Comparison of ENCODE assay signal across 1 cellular context in the genomic region with DNA sequence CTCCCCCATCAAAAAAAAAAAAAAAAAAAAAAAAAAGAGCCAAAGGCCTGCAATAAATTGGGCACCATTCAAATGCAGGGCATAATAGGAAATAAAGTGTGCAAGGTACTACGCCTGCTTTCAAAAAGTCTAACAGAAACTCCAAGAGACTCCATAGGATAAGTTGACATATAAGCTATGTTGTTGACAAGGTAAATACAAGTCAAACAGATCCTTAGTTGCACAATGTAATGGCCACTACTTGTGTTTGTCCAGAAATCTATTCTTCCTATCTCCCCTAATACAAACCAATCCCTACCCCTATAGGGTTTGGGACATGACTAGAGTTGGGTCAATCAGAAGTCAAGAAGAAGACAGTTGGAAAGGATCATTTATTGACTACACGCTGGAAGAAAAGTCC.
TF ChIP-seq lines count a peak whose summit lies in the region.

No MANE protein-coding gene starts in this region.

TF ChIP-seq in HepG2, 621 proteins besides CTCF, POLR2A, EP300 and RAD21 (continues in another document):
- TF ChIP-seq, protein P1, sequence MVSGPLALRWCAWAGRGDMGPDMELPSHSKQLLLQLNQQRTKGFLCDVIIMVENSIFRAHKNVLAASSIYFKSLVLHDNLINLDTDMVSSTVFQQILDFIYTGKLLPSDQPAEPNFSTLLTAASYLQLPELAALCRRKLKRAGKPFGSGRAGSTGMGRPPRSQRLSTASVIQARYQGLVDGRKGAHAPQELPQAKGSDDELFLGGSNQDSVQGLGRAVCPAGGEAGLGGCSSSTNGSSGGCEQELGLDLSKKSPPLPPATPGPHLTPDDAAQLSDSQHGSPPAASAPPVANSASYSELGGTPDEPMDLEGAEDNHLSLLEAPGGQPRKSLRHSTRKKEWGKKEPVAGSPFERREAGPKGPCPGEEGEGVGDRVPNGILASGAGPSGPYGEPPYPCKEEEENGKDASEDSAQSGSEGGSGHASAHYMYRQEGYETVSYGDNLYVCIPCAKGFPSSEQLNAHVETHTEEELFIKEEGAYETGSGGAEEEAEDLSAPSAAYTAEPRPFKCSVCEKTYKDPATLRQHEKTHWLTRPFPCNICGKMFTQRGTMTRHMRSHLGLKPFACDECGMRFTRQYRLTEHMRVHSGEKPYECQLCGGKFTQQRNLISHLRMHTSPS (CRISPR knock-in tag; IDR thresholded peaks at IDR 0.05; ENCODE audit: low read depth) = no peak
- TF ChIP-seq CEBPG (CRISPR knock-in tag; IDR thresholded peaks at IDR 0.05) (peak; percentile 74), CREB1 (IDR thresholded peaks at IDR 0.05) (no peak), CREB1 (CRISPR knock-in tag; IDR thresholded peaks at IDR 0.05) (no peak), PAX8 (CRISPR knock-in tag; IDR thresholded peaks at IDR 0.05; ENCODE audit: borderline replicate concordance) (no peak), TSC22D2 (CRISPR knock-in tag; IDR thresholded peaks at IDR 0.05; ENCODE audit: borderline replicate concordance) (no peak), JUN (CRISPR knock-in tag; IDR thresholded peaks at IDR 0.05) (no peak), POLR2AphosphoS5 (IDR thresholded peaks at IDR 0.05; ENCODE audit: low read depth, low read length) (no peak), ZNF501 (CRISPR knock-in tag; IDR thresholded peaks at IDR 0.05) (no peak), DPF2 (CRISPR knock-in tag; IDR thresholded peaks at IDR 0.05; ENCODE audit: borderline replicate concordance, low read depth) (no peak), PRPF4 (IDR thresholded peaks at IDR 0.05; ENCODE audit: low read depth, low read length, poor library complexity, severe bottlenecking) (no peak), ETV6 (CRISPR knock-in tag; conservative IDR thresholded peaks at IDR 0.05) (no peak), HCFC1 (IDR thresholded peaks at IDR 0.05; ENCODE audit: low read depth, low read length) (no peak), GATAD2A (CRISPR knock-in tag; IDR thresholded peaks at IDR 0.05) (peak; percentile 65), HHEX (CRISPR knock-in tag; IDR thresholded peaks at IDR 0.05) (no peak), ZBTB20 (CRISPR knock-in tag; IDR thresholded peaks at IDR 0.05; ENCODE audit: borderline replicate concordance, low read depth) (peak; percentile 96), ZNF816 (CRISPR knock-in tag; IDR thresholded peaks at IDR 0.05; ENCODE audit: borderline replicate concordance) (no peak), ZNF382 (CRISPR knock-in tag; IDR thresholded peaks at IDR 0.05; ENCODE audit: borderline replicate concordance) (no peak), GABPB1 (CRISPR knock-in tag; IDR thresholded peaks at IDR 0.05) (no peak), SP140L (CRISPR knock-in tag; IDR thresholded peaks at IDR 0.05; ENCODE audit: borderline replicate concordance) (no peak), NR1H2 (CRISPR knock-in tag; IDR thresholded peaks at IDR 0.05; ENCODE audit: borderline replicate concordance, low read depth) (no peak), RCOR2 (CRISPR knock-in tag; IDR thresholded peaks at IDR 0.05) (no peak), TBL1XR1 (IDR thresholded peaks at IDR 0.05; ENCODE audit: borderline replicate concordance, low read length, partially characterized antibody) (no peak), GTF2F1 (IDR thresholded peaks at IDR 0.05; ENCODE audit: low read length) (no peak)
- TF ChIP-seq, protein P2, sequence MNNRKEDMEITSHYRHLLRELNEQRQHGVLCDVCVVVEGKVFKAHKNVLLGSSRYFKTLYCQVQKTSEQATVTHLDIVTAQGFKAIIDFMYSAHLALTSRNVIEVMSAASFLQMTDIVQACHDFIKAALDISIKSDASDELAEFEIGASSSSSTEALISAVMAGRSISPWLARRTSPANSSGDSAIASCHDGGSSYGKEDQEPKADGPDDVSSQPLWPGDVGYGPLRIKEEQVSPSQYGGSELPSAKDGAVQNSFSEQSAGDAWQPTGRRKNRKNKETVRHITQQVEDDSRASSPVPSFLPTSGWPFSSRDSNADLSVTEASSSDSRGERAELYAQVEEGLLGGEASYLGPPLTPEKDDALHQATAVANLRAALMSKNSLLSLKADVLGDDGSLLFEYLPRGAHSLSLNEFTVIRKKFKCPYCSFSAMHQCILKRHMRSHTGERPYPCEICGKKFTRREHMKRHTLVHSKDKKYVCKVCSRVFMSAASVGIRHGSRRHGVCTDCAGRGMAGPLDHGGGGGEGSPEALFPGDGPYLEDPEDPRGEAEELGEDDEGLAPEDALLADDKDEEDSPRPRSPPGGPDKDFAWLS (CRISPR knock-in tag; IDR thresholded peaks at IDR 0.05; ENCODE audit: borderline replicate concordance) = no peak
- TF ChIP-seq, protein P3, sequence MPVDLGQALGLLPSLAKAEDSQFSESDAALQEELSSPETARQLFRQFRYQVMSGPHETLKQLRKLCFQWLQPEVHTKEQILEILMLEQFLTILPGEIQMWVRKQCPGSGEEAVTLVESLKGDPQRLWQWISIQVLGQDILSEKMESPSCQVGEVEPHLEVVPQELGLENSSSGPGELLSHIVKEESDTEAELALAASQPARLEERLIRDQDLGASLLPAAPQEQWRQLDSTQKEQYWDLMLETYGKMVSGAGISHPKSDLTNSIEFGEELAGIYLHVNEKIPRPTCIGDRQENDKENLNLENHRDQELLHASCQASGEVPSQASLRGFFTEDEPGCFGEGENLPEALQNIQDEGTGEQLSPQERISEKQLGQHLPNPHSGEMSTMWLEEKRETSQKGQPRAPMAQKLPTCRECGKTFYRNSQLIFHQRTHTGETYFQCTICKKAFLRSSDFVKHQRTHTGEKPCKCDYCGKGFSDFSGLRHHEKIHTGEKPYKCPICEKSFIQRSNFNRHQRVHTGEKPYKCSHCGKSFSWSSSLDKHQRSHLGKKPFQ (CRISPR knock-in tag; IDR thresholded peaks at IDR 0.05; ENCODE audit: insufficient replicate concordance) = no peak
- TF ChIP-seq, protein P4, sequence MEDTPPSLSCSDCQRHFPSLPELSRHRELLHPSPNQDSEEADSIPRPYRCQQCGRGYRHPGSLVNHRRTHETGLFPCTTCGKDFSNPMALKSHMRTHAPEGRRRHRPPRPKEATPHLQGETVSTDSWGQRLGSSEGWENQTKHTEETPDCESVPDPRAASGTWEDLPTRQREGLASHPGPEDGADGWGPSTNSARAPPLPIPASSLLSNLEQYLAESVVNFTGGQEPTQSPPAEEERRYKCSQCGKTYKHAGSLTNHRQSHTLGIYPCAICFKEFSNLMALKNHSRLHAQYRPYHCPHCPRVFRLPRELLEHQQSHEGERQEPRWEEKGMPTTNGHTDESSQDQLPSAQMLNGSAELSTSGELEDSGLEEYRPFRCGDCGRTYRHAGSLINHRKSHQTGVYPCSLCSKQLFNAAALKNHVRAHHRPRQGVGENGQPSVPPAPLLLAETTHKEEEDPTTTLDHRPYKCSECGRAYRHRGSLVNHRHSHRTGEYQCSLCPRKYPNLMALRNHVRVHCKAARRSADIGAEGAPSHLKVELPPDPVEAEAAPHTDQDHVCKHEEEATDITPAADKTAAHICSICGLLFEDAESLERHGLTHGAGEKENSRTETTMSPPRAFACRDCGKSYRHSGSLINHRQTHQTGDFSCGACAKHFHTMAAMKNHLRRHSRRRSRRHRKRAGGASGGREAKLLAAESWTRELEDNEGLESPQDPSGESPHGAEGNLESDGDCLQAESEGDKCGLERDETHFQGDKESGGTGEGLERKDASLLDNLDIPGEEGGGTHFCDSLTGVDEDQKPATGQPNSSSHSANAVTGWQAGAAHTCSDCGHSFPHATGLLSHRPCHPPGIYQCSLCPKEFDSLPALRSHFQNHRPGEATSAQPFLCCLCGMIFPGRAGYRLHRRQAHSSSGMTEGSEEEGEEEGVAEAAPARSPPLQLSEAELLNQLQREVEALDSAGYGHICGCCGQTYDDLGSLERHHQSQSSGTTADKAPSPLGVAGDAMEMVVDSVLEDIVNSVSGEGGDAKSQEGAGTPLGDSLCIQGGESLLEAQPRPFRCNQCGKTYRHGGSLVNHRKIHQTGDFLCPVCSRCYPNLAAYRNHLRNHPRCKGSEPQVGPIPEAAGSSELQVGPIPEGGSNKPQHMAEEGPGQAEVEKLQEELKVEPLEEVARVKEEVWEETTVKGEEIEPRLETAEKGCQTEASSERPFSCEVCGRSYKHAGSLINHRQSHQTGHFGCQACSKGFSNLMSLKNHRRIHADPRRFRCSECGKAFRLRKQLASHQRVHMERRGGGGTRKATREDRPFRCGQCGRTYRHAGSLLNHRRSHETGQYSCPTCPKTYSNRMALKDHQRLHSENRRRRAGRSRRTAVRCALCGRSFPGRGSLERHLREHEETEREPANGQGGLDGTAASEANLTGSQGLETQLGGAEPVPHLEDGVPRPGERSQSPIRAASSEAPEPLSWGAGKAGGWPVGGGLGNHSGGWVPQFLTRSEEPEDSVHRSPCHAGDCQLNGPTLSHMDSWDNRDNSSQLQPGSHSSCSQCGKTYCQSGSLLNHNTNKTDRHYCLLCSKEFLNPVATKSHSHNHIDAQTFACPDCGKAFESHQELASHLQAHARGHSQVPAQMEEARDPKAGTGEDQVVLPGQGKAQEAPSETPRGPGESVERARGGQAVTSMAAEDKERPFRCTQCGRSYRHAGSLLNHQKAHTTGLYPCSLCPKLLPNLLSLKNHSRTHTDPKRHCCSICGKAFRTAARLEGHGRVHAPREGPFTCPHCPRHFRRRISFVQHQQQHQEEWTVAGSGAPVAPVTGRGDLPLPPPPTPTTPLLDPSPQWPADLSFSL (CRISPR knock-in tag; IDR thresholded peaks at IDR 0.05) = no peak
- TF ChIP-seq, protein P5, sequence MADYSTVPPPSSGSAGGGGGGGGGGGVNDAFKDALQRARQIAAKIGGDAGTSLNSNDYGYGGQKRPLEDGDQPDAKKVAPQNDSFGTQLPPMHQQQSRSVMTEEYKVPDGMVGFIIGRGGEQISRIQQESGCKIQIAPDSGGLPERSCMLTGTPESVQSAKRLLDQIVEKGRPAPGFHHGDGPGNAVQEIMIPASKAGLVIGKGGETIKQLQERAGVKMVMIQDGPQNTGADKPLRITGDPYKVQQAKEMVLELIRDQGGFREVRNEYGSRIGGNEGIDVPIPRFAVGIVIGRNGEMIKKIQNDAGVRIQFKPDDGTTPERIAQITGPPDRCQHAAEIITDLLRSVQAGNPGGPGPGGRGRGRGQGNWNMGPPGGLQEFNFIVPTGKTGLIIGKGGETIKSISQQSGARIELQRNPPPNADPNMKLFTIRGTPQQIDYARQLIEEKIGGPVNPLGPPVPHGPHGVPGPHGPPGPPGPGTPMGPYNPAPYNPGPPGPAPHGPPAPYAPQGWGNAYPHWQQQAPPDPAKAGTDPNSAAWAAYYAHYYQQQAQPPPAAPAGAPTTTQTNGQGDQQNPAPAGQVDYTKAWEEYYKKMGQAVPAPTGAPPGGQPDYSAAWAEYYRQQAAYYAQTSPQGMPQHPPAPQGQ (CRISPR knock-in tag; IDR thresholded peaks at IDR 0.05; ENCODE audit: borderline replicate concordance) = no peak
- TF ChIP-seq, protein P6, sequence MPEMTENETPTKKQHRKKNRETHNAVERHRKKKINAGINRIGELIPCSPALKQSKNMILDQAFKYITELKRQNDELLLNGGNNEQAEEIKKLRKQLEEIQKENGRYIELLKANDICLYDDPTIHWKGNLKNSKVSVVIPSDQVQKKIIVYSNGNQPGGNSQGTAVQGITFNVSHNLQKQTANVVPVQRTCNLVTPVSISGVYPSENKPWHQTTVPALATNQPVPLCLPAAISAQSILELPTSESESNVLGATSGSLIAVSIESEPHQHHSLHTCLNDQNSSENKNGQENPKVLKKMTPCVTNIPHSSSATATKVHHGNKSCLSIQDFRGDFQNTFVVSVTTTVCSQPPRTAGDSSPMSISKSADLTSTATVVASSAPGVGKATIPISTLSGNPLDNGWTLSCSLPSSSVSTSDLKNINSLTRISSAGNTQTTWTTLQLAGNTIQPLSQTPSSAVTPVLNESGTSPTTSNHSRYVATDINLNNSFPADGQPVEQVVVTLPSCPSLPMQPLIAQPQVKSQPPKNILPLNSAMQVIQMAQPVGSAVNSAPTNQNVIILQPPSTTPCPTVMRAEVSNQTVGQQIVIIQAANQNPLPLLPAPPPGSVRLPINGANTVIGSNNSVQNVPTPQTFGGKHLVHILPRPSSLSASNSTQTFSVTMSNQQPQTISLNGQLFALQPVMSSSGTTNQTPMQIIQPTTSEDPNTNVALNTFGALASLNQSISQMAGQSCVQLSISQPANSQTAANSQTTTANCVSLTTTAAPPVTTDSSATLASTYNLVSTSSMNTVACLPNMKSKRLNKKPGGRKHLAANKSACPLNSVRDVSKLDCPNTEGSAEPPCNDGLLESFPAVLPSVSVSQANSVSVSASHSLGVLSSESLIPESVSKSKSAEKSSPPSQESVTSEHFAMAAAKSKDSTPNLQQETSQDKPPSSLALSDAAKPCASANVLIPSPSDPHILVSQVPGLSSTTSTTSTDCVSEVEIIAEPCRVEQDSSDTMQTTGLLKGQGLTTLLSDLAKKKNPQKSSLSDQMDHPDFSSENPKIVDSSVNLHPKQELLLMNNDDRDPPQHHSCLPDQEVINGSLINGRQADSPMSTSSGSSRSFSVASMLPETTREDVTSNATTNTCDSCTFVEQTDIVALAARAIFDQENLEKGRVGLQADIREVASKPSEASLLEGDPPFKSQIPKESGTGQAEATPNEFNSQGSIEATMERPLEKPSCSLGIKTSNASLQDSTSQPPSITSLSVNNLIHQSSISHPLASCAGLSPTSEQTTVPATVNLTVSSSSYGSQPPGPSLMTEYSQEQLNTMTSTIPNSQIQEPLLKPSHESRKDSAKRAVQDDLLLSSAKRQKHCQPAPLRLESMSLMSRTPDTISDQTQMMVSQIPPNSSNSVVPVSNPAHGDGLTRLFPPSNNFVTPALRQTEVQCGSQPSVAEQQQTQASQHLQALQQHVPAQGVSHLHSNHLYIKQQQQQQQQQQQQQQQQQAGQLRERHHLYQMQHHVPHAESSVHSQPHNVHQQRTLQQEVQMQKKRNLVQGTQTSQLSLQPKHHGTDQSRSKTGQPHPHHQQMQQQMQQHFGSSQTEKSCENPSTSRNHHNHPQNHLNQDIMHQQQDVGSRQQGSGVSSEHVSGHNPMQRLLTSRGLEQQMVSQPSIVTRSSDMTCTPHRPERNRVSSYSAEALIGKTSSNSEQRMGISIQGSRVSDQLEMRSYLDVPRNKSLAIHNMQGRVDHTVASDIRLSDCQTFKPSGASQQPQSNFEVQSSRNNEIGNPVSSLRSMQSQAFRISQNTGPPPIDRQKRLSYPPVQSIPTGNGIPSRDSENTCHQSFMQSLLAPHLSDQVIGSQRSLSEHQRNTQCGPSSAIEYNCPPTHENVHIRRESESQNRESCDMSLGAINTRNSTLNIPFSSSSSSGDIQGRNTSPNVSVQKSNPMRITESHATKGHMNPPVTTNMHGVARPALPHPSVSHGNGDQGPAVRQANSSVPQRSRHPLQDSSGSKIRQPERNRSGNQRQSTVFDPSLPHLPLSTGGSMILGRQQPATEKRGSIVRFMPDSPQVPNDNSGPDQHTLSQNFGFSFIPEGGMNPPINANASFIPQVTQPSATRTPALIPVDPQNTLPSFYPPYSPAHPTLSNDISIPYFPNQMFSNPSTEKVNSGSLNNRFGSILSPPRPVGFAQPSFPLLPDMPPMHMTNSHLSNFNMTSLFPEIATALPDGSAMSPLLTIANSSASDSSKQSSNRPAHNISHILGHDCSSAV (CRISPR knock-in tag; IDR thresholded peaks at IDR 0.05; ENCODE audit: borderline replicate concordance) = no peak
